Comparison of ENCODE assay signal across 17 cellular contexts in genomic region chr2:115976916-115977315, GRCh38.
DNase-seq lines count a peak whose midpoint lies in the region; ATAC-seq and TF ChIP-seq lines count a peak whose summit lies in the region.
"Had no signal": no experiment of that assay in that cellular context is flagged by ENCODE, and none has a peak within 500 bp of the region (broad histone marks: within the 10 kb centered on the region; RNA-seq: fewer than 3 reads in every experiment).

No MANE protein-coding gene starts in this region.

- H3K27ac ChIP-seq in OCI-LY3 (ENCODE audit: low read length): no peak overlapping the region
- peak overlapping the region; percentile 60 for H3K27ac ChIP-seq in mesodermal cell (ENCODE audit: low read depth, low read length, severe bottlenecking)
- no peak overlapping the region for H3K27ac ChIP-seq in thoracic aorta
- H3K27ac ChIP-seq: C4-2B, HL-60 had no signal

- 83% methylated on average over 1 of the region's 1 CpG; no CpG with 5 or more reads in 1 of the 2 experiments for WGBS in mesodermal cell (ENCODE audit: insufficient coverage in 2 of 2), 2 experiments

- H3K4me2 ChIP-seq in OCI-LY3 (ENCODE audit: low read length): peak overlapping the region; percentile 49

- peak; percentile 36 for ATAC-seq in thoracic aorta (ENCODE audit: insufficient number of reproducible peaks, low FRiP score, low read depth)
- no peak for ATAC-seq in HG02571 (IDR thresholded peaks at IDR 0.05; ENCODE audit: unreplicated experiment)
- ATAC-seq: CD8-positive, alpha-beta T cell had no signal

- no peaks in the 10 kb centered on the region for H4K20me1 ChIP-seq in OCI-LY3 (ENCODE audit: insufficient read depth, low read length)

- peak overlapping the region; percentile 85 for H2AFZ ChIP-seq in OCI-LY3 (ENCODE audit: low read depth, low read length)

- H3K4me3 ChIP-seq in MG63 (peak overlapping the region; percentile 14), OCI-LY3 (ENCODE audit: low read length) (peak overlapping the region; percentile 22), mesodermal cell (ENCODE audit: extremely low read depth, insufficient read depth, low read length, poor library complexity, severe bottlenecking) (no peak overlapping the region), thoracic aorta (no peak overlapping the region)

- no peaks in the 10 kb centered on the region; the same call in 1 of the 2 replicates for H3K9me3 ChIP-seq in MG63
- no peaks in the 10 kb centered on the region for H3K9me3 ChIP-seq in OCI-LY3 (ENCODE audit: insufficient read depth, low read length)
- no peaks in the 10 kb centered on the region for H3K9me3 ChIP-seq in mesodermal cell (ENCODE audit: control insufficient read depth, low read length)
- no peaks in the 10 kb centered on the region for H3K9me3 ChIP-seq in thoracic aorta

- H3K36me3 ChIP-seq in MG63 (no peaks in the 10 kb centered on the region), OCI-LY3 (replicated peaks; ENCODE audit: low read depth, low read length) (no peaks in the 10 kb centered on the region), mesodermal cell (ENCODE audit: control insufficient read depth, insufficient read depth, low read length) (no peaks in the 10 kb centered on the region), thoracic aorta (no peaks in the 10 kb centered on the region)

- TF ChIP-seq CTCF in OCI-LY3 (IDR thresholded peaks at IDR 0.05; ENCODE audit: low read depth, low read length) (no peak), thoracic aorta (IDR thresholded peaks at IDR 0.05) (no peak)

- H3K79me2 ChIP-seq in OCI-LY3 (ENCODE audit: low read length): no peaks in the 10 kb centered on the region

- no peak overlapping the region for H3K9ac ChIP-seq in OCI-LY3 (ENCODE audit: low read length)

- H3K4me1 ChIP-seq in OCI-LY3 (ENCODE audit: low read length): no peaks in the 10 kb centered on the region
- no peaks in the 10 kb centered on the region for H3K4me1 ChIP-seq in mesodermal cell (ENCODE audit: control insufficient read depth, insufficient read depth, low read length, poor library complexity, severe bottlenecking)
- H3K4me1 ChIP-seq in thoracic aorta (ENCODE audit: control insufficient read depth in 1 of 2, low read depth in 2 of 2): no peaks in the 10 kb centered on the region

- H3K27me3 ChIP-seq in MG63 (no peaks in the 10 kb centered on the region), OCI-LY3 (ENCODE audit: low read depth, low read length) (no peaks in the 10 kb centered on the region), thoracic aorta (replicated peaks; ENCODE audit: insufficient read depth) (no peaks in the 10 kb centered on the region)

- DNase-seq in MG63 (no peak), thoracic aorta (ENCODE audit: low spot score) (no peak), occipital lobe (lab: John Stamatoyannopoulos, UW) (no peak), cerebellar nuclear complex (lab: John Stamatoyannopoulos, UW) (no peak)
- DNase-seq: CD8-positive, alpha-beta T cell; COR-L47; DMS153; DMS79 treated with DMSO at 0.1 percent for 48 hours; EL; GDM1; HCEC 1CT; HFFc6 had no signal

Comparison
In these comparisons a context has a peak if more than half of its experiments do, and no peak if none do; other contexts are left out.
1. H3K4me3 ChIP-seq: peak in MG63 (single experiment) and OCI-LY3 (single experiment); none in mesodermal cell (single experiment) and thoracic aorta (single experiment).